1 cellular context compared by ENCODE assay signal in the genomic region with DNA sequence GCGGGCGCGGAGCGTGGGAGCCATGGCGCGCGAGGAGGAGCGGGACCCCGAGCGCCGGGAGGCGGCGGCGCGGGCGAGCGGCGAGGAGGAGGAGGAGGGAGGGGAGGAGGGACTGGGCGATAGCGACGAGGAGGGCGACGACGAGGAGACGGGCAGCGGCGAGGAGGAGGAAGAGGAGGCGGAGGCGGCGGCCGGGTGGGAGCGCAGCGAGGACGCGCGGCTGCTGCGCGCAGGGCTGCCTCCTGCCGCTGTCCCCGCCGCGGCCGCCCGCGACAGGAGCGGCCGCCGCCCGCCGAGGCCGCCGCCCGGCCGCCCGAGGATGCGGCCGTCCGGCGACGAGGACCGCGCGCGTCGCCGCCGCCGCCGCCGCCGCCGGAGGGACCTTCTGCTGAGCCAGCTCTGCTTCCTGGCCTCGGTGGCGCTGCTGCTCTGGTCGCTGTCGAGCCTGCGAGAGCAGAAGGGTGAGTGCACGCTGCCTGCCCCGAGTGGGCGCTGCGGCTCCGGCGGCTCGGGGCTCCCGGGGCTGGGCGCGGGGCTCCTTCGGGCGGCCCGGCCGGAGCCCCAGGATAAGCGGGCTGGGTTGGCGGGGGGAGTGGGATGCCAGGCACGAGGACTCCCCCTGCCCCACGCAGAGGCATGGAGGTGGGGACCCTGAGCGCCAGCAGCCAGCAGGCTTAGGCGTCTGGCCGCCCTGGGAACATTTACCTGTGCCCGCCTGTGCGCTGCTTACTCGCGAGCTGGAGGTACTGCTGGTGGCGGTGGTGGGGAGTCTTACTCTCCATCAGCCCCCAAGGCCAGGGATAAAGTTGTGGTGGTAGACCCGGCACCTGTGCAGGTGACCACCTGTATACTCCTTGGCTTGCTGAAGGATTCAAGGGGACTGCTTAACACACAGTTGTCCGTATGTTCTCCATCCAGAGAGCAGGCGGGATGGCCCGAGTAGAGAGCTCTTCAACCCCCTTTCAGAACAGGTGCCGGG.
TF ChIP-seq lines count a peak whose summit lies in the region.

A gene (plus strand): TSS at position 119 of the 979 bp plus-strand sequence.

TF ChIP-seq in HEK293, 187 proteins besides CTCF, POLR2A, EP300 and RAD21 (continued from another document):
- TF ChIP-seq, protein P1, sequence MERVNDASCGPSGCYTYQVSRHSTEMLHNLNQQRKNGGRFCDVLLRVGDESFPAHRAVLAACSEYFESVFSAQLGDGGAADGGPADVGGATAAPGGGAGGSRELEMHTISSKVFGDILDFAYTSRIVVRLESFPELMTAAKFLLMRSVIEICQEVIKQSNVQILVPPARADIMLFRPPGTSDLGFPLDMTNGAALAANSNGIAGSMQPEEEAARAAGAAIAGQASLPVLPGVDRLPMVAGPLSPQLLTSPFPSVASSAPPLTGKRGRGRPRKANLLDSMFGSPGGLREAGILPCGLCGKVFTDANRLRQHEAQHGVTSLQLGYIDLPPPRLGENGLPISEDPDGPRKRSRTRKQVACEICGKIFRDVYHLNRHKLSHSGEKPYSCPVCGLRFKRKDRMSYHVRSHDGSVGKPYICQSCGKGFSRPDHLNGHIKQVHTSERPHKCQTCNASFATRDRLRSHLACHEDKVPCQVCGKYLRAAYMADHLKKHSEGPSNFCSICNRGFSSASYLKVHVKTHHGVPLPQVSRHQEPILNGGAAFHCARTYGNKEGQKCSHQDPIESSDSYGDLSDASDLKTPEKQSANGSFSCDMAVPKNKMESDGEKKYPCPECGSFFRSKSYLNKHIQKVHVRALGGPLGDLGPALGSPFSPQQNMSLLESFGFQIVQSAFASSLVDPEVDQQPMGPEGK (tag by site-specific recombination; IDR thresholded peaks at IDR 0.05): no peak
- TF ChIP-seq, protein P2, sequence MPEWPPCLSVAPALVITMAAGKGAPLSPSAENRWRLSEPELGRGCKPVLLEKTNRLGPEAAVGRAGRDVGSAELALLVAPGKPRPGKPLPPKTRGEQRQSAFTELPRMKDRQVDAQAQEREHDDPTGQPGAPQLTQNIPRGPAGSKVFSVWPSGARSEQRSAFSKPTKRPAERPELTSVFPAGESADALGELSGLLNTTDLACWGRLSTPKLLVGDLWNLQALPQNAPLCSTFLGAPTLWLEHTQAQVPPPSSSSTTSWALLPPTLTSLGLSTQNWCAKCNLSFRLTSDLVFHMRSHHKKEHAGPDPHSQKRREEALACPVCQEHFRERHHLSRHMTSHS (tag by site-specific recombination; IDR thresholded peaks at IDR 0.05): no peak
- TF ChIP-seq ZNF585B (tag by site-specific recombination; IDR thresholded peaks at IDR 0.05) (no peak), TCF7L2 (IDR thresholded peaks at IDR 0.05; ENCODE audit: borderline replicate concordance, low read depth, low read length) (no peak), ZNF350 (tag by site-specific recombination; IDR thresholded peaks at IDR 0.05) (no peak), PRDM1 (tag by site-specific recombination; IDR thresholded peaks at IDR 0.05) (no peak), ZNF121 (tag by site-specific recombination; IDR thresholded peaks at IDR 0.05) (no peak), ZNF610 (tag by site-specific recombination; IDR thresholded peaks at IDR 0.05; ENCODE audit: borderline replicate concordance) (no peak), ZNF791 (tag by site-specific recombination; IDR thresholded peaks at IDR 0.05) (no peak), EGR2 (tag by site-specific recombination; IDR thresholded peaks at IDR 0.05; ENCODE audit: low read depth) (peak; percentile 62; the same call in 1 of the 2 replicates), ZNF626 (tag by site-specific recombination; IDR thresholded peaks at IDR 0.05) (no peak)
- TF ChIP-seq, protein P3, sequence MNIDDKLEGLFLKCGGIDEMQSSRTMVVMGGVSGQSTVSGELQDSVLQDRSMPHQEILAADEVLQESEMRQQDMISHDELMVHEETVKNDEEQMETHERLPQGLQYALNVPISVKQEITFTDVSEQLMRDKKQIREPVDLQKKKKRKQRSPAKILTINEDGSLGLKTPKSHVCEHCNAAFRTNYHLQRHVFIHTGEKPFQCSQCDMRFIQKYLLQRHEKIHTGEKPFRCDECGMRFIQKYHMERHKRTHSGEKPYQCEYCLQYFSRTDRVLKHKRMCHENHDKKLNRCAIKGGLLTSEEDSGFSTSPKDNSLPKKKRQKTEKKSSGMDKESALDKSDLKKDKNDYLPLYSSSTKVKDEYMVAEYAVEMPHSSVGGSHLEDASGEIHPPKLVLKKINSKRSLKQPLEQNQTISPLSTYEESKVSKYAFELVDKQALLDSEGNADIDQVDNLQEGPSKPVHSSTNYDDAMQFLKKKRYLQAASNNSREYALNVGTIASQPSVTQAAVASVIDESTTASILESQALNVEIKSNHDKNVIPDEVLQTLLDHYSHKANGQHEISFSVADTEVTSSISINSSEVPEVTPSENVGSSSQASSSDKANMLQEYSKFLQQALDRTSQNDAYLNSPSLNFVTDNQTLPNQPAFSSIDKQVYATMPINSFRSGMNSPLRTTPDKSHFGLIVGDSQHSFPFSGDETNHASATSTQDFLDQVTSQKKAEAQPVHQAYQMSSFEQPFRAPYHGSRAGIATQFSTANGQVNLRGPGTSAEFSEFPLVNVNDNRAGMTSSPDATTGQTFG (tag by site-specific recombination; IDR thresholded peaks at IDR 0.05; ENCODE audit: borderline replicate concordance): no peak
- TF ChIP-seq, protein P4, sequence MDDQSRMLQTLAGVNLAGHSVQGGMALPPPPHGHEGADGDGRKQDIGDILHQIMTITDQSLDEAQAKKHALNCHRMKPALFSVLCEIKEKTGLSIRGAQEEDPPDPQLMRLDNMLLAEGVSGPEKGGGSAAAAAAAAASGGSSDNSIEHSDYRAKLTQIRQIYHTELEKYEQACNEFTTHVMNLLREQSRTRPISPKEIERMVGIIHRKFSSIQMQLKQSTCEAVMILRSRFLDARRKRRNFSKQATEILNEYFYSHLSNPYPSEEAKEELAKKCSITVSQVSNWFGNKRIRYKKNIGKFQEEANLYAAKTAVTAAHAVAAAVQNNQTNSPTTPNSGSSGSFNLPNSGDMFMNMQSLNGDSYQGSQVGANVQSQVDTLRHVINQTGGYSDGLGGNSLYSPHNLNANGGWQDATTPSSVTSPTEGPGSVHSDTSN (CRISPR knock-in tag; IDR thresholded peaks at IDR 0.05): 0 out of 2 replicates have a peak, but pooled peaks have one; percentile 38
